1 cellular context compared by ENCODE assay signal in genomic region chr6:166900956-166901607, GRCh38.
TF ChIP-seq lines count a peak whose summit lies in the region.

No MANE protein-coding gene starts in this region.

TF ChIP-seq in H1, 55 proteins besides CTCF, POLR2A, EP300 and RAD21:
- TF ChIP-seq GABPA (IDR thresholded peaks at IDR 0.05; ENCODE audit: borderline replicate concordance, insufficient read depth, low read length) (no peak), TEAD4 (IDR thresholded peaks at IDR 0.05; ENCODE audit: low read depth, low read length) (no peak), HDAC2 (IDR thresholded peaks at IDR 0.05; ENCODE audit: borderline replicate concordance in 1 of 2, low read depth in 2 of 2, low read length in 2 of 2) (no peak), PHF8 (conservative IDR thresholded peaks at IDR 0.05; ENCODE audit: low read depth, low read length) (no peak), KDM1A (IDR thresholded peaks at IDR 0.05; ENCODE audit: borderline replicate concordance, low read length) (no peak), TAF7 (optimal IDR thresholded peaks at IDR 0.05; ENCODE audit: borderline replicate concordance, low read depth, low read length) (no peak), SP2 (IDR thresholded peaks at IDR 0.05; ENCODE audit: low read length) (no peak), RBBP5 (IDR thresholded peaks at IDR 0.05; ENCODE audit: borderline replicate concordance, low read depth, low read length) (no peak), CHD2 (IDR thresholded peaks at IDR 0.05; ENCODE audit: low read length) (no peak), CHD1 (IDR thresholded peaks at IDR 0.05; ENCODE audit: low read depth, low read length) (no peak), GTF2F1 (IDR thresholded peaks at IDR 0.05; ENCODE audit: borderline replicate concordance, low read depth, low read length) (no peak), POLR2AphosphoS5 (IDR thresholded peaks at IDR 0.05; ENCODE audit: low read depth, low read length) (no peak), YY1 (IDR thresholded peaks at IDR 0.05; ENCODE audit: low read depth, low read length) (no peak)
- TF ChIP-seq, protein P1, sequence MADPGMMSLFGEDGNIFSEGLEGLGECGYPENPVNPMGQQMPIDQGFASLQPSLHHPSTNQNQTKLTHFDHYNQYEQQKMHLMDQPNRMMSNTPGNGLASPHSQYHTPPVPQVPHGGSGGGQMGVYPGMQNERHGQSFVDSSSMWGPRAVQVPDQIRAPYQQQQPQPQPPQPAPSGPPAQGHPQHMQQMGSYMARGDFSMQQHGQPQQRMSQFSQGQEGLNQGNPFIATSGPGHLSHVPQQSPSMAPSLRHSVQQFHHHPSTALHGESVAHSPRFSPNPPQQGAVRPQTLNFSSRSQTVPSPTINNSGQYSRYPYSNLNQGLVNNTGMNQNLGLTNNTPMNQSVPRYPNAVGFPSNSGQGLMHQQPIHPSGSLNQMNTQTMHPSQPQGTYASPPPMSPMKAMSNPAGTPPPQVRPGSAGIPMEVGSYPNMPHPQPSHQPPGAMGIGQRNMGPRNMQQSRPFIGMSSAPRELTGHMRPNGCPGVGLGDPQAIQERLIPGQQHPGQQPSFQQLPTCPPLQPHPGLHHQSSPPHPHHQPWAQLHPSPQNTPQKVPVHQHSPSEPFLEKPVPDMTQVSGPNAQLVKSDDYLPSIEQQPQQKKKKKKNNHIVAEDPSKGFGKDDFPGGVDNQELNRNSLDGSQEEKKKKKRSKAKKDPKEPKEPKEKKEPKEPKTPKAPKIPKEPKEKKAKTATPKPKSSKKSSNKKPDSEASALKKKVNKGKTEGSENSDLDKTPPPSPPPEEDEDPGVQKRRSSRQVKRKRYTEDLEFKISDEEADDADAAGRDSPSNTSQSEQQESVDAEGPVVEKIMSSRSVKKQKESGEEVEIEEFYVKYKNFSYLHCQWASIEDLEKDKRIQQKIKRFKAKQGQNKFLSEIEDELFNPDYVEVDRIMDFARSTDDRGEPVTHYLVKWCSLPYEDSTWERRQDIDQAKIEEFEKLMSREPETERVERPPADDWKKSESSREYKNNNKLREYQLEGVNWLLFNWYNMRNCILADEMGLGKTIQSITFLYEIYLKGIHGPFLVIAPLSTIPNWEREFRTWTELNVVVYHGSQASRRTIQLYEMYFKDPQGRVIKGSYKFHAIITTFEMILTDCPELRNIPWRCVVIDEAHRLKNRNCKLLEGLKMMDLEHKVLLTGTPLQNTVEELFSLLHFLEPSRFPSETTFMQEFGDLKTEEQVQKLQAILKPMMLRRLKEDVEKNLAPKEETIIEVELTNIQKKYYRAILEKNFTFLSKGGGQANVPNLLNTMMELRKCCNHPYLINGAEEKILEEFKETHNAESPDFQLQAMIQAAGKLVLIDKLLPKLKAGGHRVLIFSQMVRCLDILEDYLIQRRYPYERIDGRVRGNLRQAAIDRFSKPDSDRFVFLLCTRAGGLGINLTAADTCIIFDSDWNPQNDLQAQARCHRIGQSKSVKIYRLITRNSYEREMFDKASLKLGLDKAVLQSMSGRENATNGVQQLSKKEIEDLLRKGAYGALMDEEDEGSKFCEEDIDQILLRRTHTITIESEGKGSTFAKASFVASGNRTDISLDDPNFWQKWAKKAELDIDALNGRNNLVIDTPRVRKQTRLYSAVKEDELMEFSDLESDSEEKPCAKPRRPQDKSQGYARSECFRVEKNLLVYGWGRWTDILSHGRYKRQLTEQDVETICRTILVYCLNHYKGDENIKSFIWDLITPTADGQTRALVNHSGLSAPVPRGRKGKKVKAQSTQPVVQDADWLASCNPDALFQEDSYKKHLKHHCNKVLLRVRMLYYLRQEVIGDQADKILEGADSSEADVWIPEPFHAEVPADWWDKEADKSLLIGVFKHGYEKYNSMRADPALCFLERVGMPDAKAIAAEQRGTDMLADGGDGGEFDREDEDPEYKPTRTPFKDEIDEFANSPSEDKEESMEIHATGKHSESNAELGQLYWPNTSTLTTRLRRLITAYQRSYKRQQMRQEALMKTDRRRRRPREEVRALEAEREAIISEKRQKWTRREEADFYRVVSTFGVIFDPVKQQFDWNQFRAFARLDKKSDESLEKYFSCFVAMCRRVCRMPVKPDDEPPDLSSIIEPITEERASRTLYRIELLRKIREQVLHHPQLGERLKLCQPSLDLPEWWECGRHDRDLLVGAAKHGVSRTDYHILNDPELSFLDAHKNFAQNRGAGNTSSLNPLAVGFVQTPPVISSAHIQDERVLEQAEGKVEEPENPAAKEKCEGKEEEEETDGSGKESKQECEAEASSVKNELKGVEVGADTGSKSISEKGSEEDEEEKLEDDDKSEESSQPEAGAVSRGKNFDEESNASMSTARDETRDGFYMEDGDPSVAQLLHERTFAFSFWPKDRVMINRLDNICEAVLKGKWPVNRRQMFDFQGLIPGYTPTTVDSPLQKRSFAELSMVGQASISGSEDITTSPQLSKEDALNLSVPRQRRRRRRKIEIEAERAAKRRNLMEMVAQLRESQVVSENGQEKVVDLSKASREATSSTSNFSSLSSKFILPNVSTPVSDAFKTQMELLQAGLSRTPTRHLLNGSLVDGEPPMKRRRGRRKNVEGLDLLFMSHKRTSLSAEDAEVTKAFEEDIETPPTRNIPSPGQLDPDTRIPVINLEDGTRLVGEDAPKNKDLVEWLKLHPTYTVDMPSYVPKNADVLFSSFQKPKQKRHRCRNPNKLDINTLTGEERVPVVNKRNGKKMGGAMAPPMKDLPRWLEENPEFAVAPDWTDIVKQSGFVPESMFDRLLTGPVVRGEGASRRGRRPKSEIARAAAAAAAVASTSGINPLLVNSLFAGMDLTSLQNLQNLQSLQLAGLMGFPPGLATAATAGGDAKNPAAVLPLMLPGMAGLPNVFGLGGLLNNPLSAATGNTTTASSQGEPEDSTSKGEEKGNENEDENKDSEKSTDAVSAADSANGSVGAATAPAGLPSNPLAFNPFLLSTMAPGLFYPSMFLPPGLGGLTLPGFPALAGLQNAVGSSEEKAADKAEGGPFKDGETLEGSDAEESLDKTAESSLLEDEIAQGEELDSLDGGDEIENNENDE (IDR thresholded peaks at IDR 0.05; ENCODE audit: insufficient replicate concordance, low read length): no peak
